Comparison of ENCODE assay signal across 1 cellular context in the genomic region with DNA sequence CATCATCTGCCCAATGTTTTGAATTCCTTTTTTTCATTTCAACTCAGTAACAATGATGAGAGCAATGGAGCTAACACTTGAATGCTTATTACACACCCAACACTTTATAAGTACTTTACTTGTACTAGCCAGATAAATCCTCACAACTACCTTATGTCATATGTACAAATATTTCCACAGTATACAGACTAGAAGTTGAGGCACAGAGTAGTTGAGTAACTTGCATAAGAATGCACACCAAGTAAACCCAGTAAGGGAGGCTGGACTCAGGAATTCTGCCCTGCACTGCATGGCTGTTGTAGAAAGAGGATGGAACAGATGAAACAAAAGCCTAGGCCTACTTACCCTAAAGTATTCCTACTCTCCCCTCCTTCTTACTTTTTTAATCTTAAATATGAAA.
TF ChIP-seq lines count a peak whose summit lies in the region.

No MANE protein-coding gene starts in this region.

TF ChIP-seq in IMR-90, 13 proteins besides CTCF, POLR2A, EP300 and RAD21 (continued from another document):
- TF ChIP-seq SMC3 (IDR thresholded peaks at IDR 0.05; ENCODE audit: low read depth, low read length) = no peak
- TF ChIP-seq MXI1 (IDR thresholded peaks at IDR 0.05; ENCODE audit: borderline replicate concordance, low read depth, low read length) = no peak
- TF ChIP-seq, protein P1, sequence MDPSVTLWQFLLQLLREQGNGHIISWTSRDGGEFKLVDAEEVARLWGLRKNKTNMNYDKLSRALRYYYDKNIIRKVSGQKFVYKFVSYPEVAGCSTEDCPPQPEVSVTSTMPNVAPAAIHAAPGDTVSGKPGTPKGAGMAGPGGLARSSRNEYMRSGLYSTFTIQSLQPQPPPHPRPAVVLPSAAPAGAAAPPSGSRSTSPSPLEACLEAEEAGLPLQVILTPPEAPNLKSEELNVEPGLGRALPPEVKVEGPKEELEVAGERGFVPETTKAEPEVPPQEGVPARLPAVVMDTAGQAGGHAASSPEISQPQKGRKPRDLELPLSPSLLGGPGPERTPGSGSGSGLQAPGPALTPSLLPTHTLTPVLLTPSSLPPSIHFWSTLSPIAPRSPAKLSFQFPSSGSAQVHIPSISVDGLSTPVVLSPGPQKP (IDR thresholded peaks at IDR 0.05; ENCODE audit: borderline replicate concordance, low read depth, low read length) = no peak
- no peak for TF ChIP-seq CHD1 (IDR thresholded peaks at IDR 0.05; ENCODE audit: low read depth, low read length)
